Comparison of ENCODE assay signal across 15 cellular contexts in genomic region chr10:35382096-35382495, GRCh38.
"Had no signal": no experiment of that assay in that cellular context is flagged by ENCODE, and none has a peak within 500 bp of the region (broad histone marks: within the 10 kb centered on the region; RNA-seq: fewer than 3 reads in every experiment).

No MANE protein-coding gene starts in this region.

- H3K27ac Mint-ChIP-seq: activated CD4-positive, alpha-beta T cell treated with anti-CD3 and anti-CD28 coated beads, Interleukin-2, amount 10 ng/mL, durations not matched to agents 24 days and 14 days; activated CD8-positive, alpha-beta T cell treated with anti-CD3 and anti-CD28 coated beads, Interleukin-2, amount 10 ng/mL, durations not matched to agents 7 days and 5 days; activated naive CD4-positive, alpha-beta T cell treated with anti-CD3 and anti-CD28 coated beads, Interleukin-2, amount 50 U/mL, for 24 hours; memory B cell; natural killer cell treated with Interleukin-12 subunit alpha and Interleukin-12 subunit beta and Interleukin-15 and Interleukin-18, amount 100 ng/mL, for 72 hours had no signal

- H3K9me3 Mint-ChIP-seq: activated CD4-positive, alpha-beta T cell treated with anti-CD3 and anti-CD28 coated beads, Interleukin-2, amount 10 ng/mL, durations not matched to agents 24 days and 14 days; activated naive CD4-positive, alpha-beta T cell treated with anti-CD3 and anti-CD28 coated beads, Interleukin-2, amount 50 U/mL, for 24 hours; memory B cell; natural killer cell treated with Interleukin-12 subunit alpha and Interleukin-12 subunit beta and Interleukin-15 and Interleukin-18, amount 100 ng/mL, for 72 hours had no signal

- H3K27ac ChIP-seq: colonic mucosa, foreskin keratinocyte had no signal

- H3K27me3 Mint-ChIP-seq: activated CD4-positive, alpha-beta T cell treated with anti-CD3 and anti-CD28 coated beads, Interleukin-2, amount 10 ng/mL, durations not matched to agents 24 days and 14 days; activated naive CD4-positive, alpha-beta T cell treated with anti-CD3 and anti-CD28 coated beads, Interleukin-2, amount 50 U/mL, for 24 hours; memory B cell; natural killer cell treated with Interleukin-12 subunit alpha and Interleukin-12 subunit beta and Interleukin-15 and Interleukin-18, amount 100 ng/mL, for 72 hours had no signal

- H3K4me3 Mint-ChIP-seq: activated CD4-positive, alpha-beta T cell treated with anti-CD3 and anti-CD28 coated beads, Interleukin-2, amount 10 ng/mL, durations not matched to agents 24 days and 14 days; activated CD8-positive, alpha-beta T cell treated with anti-CD3 and anti-CD28 coated beads, Interleukin-2, amount 10 ng/mL, durations not matched to agents 7 days and 5 days; activated naive CD4-positive, alpha-beta T cell treated with anti-CD3 and anti-CD28 coated beads, Interleukin-2, amount 50 U/mL, for 24 hours; memory B cell; natural killer cell treated with Interleukin-12 subunit alpha and Interleukin-12 subunit beta and Interleukin-15 and Interleukin-18, amount 100 ng/mL, for 72 hours had no signal

- H3K36me3 ChIP-seq: colonic mucosa had no signal

- ATAC-seq: activated CD8-positive, alpha-beta T cell treated with anti-CD3 and anti-CD28 coated beads, Interleukin-2, amount 10 ng/mL, durations not matched to agents 7 days and 5 days; foreskin keratinocyte; natural killer cell treated with Interleukin-12 subunit alpha and Interleukin-12 subunit beta and Interleukin-15 and Interleukin-18, amount 100 ng/mL, for 72 hours had no signal

- H3K36me3 Mint-ChIP-seq: natural killer cell treated with Interleukin-12 subunit alpha and Interleukin-12 subunit beta and Interleukin-15 and Interleukin-18, amount 100 ng/mL, for 72 hours had no signal

- H3K9me3 ChIP-seq: colonic mucosa had no signal

- H3K4me3 ChIP-seq: colonic mucosa had no signal

- H3K27me3 ChIP-seq: colonic mucosa, foreskin keratinocyte had no signal

- DNase-seq: activated CD4-positive, alpha-beta T cell treated with anti-CD3 and anti-CD28 coated beads, Interleukin-2, amount 10 ng/mL, durations not matched to agents 24 days and 14 days; activated CD4-positive, CD25-positive, alpha-beta regulatory T cell; activated CD8-positive, alpha-beta memory T cell treated with anti-CD3 and anti-CD28 coated beads, Interleukin-2, amount 50 U/mL, for 4 hours; activated CD8-positive, alpha-beta T cell treated with anti-CD3 and anti-CD28 coated beads, Interleukin-2, amount 10 ng/mL, durations not matched to agents 7 days and 5 days; activated effector memory CD4-positive, alpha-beta T cell treated with anti-CD3 and anti-CD28 coated beads, Interleukin-2, amount 50 U/mL, for 16 hours; activated T-cell treated with anti-CD3 and anti-CD28 coated beads, Interleukin-2, amount 50 U/mL, for 48 hours; caudate nucleus; colonic mucosa; effector CD8-positive, alpha-beta T cell; foreskin keratinocyte; stimulated activated CD4-positive, alpha-beta T cell treated with anti-CD3 and anti-CD28 coated beads, Interleukin-1b, Interleukin-23, amount 100 ng/mL, for 48 hours; T-helper 2 cell had no signal
